In genomic region chr1:6184083-6184783, GRCh38 we compare ENCODE assay signal across 3 cellular contexts.
TF ChIP-seq lines count a peak whose summit lies in the region.

No MANE protein-coding gene starts in this region.

TF ChIP-seq in GM12891, 5 proteins besides CTCF, POLR2A, EP300 and RAD21:
- TF ChIP-seq SPI1 (IDR thresholded peaks at IDR 0.05; ENCODE audit: low read depth, low read length) (no peak), PAX5 (IDR thresholded peaks at IDR 0.05; ENCODE audit: insufficient read depth, low read length, severe bottlenecking) (no peak), POU2F2 (IDR thresholded peaks at IDR 0.05; ENCODE audit: low read depth, low read length) (no peak), POLR2AphosphoS5 (IDR thresholded peaks at IDR 0.05; ENCODE audit: low read depth, low read length) (0 out of 2 replicates have a peak, but pooled peaks have one; percentile 32), TAF1 (IDR thresholded peaks at IDR 0.05; ENCODE audit: low read depth, low read length) (no peak)

TF ChIP-seq in SK-N-SH treated with all-trans-retinoic acid at 6 μM for 48 hours, 23 proteins besides CTCF, POLR2A, EP300 and RAD21:
- no peak for TF ChIP-seq GLIS3 (CRISPR knock-in tag; IDR thresholded peaks at IDR 0.05)

TF ChIP-seq in H1, 55 proteins besides CTCF, POLR2A, EP300 and RAD21:
- TF ChIP-seq POU5F1 (IDR thresholded peaks at IDR 0.05; ENCODE audit: low read depth, low read length) (no peak), BCL11A (IDR thresholded peaks at IDR 0.05; ENCODE audit: low read depth in 2 of 2, low read length in 2 of 2) (no peak), POLR2AphosphoS5 (IDR thresholded peaks at IDR 0.05; ENCODE audit: low read depth, low read length) (peak; percentile 84), CHD2 (IDR thresholded peaks at IDR 0.05; ENCODE audit: low read length) (no peak), SP2 (IDR thresholded peaks at IDR 0.05; ENCODE audit: low read length) (no peak), SIRT6 (IDR thresholded peaks at IDR 0.05; ENCODE audit: low read length) (peak; percentile 31)
TF ChIP-seq in H1: peak in this region for 2.
